In genomic region chr13:71625183-71625582, GRCh38 we compare ENCODE assay signal across 27 cellular contexts.
A peak's percentile ranks its signal among the peaks of the same experiment; 100 is the strongest.
DNase-seq lines count a peak whose midpoint lies in the region; ATAC-seq and TF ChIP-seq lines count a peak whose summit lies in the region.
"Had no signal": no experiment of that assay in that cellular context is flagged by ENCODE, and none has a peak within 500 bp of the region (broad histone marks: within the 10 kb centered on the region; RNA-seq: fewer than 3 reads in every experiment).

No MANE protein-coding gene starts in this region.

- CTCF ChIA-PET in CD8-positive, alpha-beta T cell (lab: Charles Lee), result no interaction called here

- no peaks in the 10 kb centered on the region for H3K27me3 ChIP-seq in left ventricle myocardium inferior (ENCODE audit: low read depth)
- no peaks in the 10 kb centered on the region for H3K27me3 ChIP-seq in right atrium auricular region
- no peaks in the 10 kb centered on the region for H3K27me3 ChIP-seq in endodermal cell (ENCODE audit: control insufficient read depth, insufficient read depth, low read length, poor library complexity, severe bottlenecking)
- no peaks in the 10 kb centered on the region for H3K27me3 ChIP-seq in muscle layer of duodenum (ENCODE audit: low read depth, low read length)
- H3K27me3 ChIP-seq in uterus, result no peaks in the 10 kb centered on the region
- H3K27me3 ChIP-seq in CD8-positive, alpha-beta T cell (ENCODE audit: insufficient read depth, low read length), result no peaks in the 10 kb centered on the region
- H3K27me3 ChIP-seq: BLaER1, brain microvascular endothelial cell, esophagus muscularis mucosa, gastroesophageal sphincter, upper lobe of right lung had no signal

- no peak for DNase-seq in left ventricle myocardium inferior
- no peak for DNase-seq in right atrium auricular region (ENCODE audit: low spot score)
- DNase-seq in endodermal cell, result no peak
- DNase-seq in SKM-1 (lab: John Stamatoyannopoulos, UW; ENCODE audit: unreplicated experiment), result no peak
- no peak for DNase-seq in uterus
- no peak for DNase-seq in CD8-positive, alpha-beta T cell
- DNase-seq: activated CD4-positive, CD25-positive, alpha-beta regulatory T cell treated with anti-CD3 and anti-CD28 coated beads, Interleukin-2, amount 50 U/mL, for 72 hours; activated CD8-positive, alpha-beta T cell treated with anti-CD3 and anti-CD28 coated beads, Interleukin-2, amount 10 ng/mL, durations not matched to agents 7 days and 5 days; activated gamma-delta T cell; brain microvascular endothelial cell; Caco-2; DND-41; effector CD4-positive, alpha-beta T cell; kidney; NCI-H1436 treated with DMSO at 0.1 percent for 48 hours; NCI-H2107; occipital lobe; substantia nigra; SW 1271; upper lobe of right lung had no signal

- H3K9ac ChIP-seq in endodermal cell (ENCODE audit: extremely low read depth, low read length, poor library complexity, severe bottlenecking), result no peak overlapping the region
- H3K9ac ChIP-seq: BLaER1, KMS-11 had no signal

- no peak for TF ChIP-seq POLR2A in uterus (IDR thresholded peaks at IDR 0.05)

- peaks cover 56% of the 10 kb centered on the region for H3K4me1 Mint-ChIP-seq in endodermal cell
- no peaks in the 10 kb centered on the region for H3K4me1 Mint-ChIP-seq in CD8-positive, alpha-beta T cell (ENCODE audit: low read depth)

- POLR2A ChIA-PET in CD8-positive, alpha-beta T cell (lab: Charles Lee), result no interaction called here

- no peak for ATAC-seq in HG02798 (IDR thresholded peaks at IDR 0.05; ENCODE audit: poor library complexity, unreplicated experiment)
- ATAC-seq in CD8-positive, alpha-beta T cell, result no peak
- ATAC-seq: activated CD8-positive, alpha-beta T cell treated with anti-CD3 and anti-CD28 coated beads, Interleukin-2, amount 10 ng/mL, durations not matched to agents 7 days and 5 days; gastroesophageal sphincter; upper lobe of right lung had no signal

- WGBS in endodermal cell (ENCODE audit: insufficient coverage in 1 of 2, insufficient read length in 1 of 2), 2 experiments, result 93% methylated on average over 1 of the region's 1 CpG; no CpG with 5 or more reads in 1 of the 2 experiments

- TF ChIP-seq CTCF in left ventricle myocardium inferior (IDR thresholded peaks at IDR 0.05; ENCODE audit: borderline replicate concordance), result no peak
- TF ChIP-seq CTCF in right atrium auricular region (IDR thresholded peaks at IDR 0.05), result no peak
- no peak for TF ChIP-seq CTCF in endodermal cell (conservative IDR thresholded peaks at IDR 0.05)
- TF ChIP-seq CTCF in uterus (IDR thresholded peaks at IDR 0.05), result no peak
- TF ChIP-seq CTCF in CD8-positive, alpha-beta T cell (IDR thresholded peaks at IDR 0.05), result no peak

- no peak overlapping the region for H3K27ac Mint-ChIP-seq in endodermal cell
- no peak overlapping the region for H3K27ac Mint-ChIP-seq in CD8-positive, alpha-beta T cell
- H3K27ac Mint-ChIP-seq: activated CD8-positive, alpha-beta T cell treated with anti-CD3 and anti-CD28 coated beads, Interleukin-2, amount 10 ng/mL, durations not matched to agents 7 days and 5 days had no signal

- H3K4me3 Mint-ChIP-seq in endodermal cell, result no peak overlapping the region
- H3K4me3 Mint-ChIP-seq in CD8-positive, alpha-beta T cell, result no peak overlapping the region
- H3K4me3 Mint-ChIP-seq: activated CD8-positive, alpha-beta T cell treated with anti-CD3 and anti-CD28 coated beads, Interleukin-2, amount 10 ng/mL, durations not matched to agents 7 days and 5 days had no signal

- H3K27me3 Mint-ChIP-seq in endodermal cell (ENCODE audit: insufficient read depth), result no peaks in the 10 kb centered on the region
- no peaks in the 10 kb centered on the region for H3K27me3 Mint-ChIP-seq in CD8-positive, alpha-beta T cell (ENCODE audit: low read depth)

- H3K27ac ChIP-seq in left ventricle myocardium inferior (replicated peaks) (peak overlapping the region; percentile 73), right atrium auricular region (peak overlapping the region in 1 of 2 donors; percentile 47), endodermal cell (ENCODE audit: low read depth, low read length) (peak overlapping the region; percentile 13), muscle layer of duodenum (ENCODE audit: low read length) (peak overlapping the region; percentile 29), uterus (peak overlapping the region in 1 of 2 donors; percentile 44)
- H3K27ac ChIP-seq in CD8-positive, alpha-beta T cell (ENCODE audit: low read depth, low read length), result no peak overlapping the region
- H3K27ac ChIP-seq: BLaER1, brain microvascular endothelial cell, esophagus muscularis mucosa, gastroesophageal sphincter, KMS-11, upper lobe of right lung had no signal

- intact Hi-C loops in left ventricle myocardium inferior (cut with micrococcal nuclease), result no loop called here
- intact Hi-C loops in uterus (cut with DNase I; ENCODE audit: low total_unique reads), result no loop called here
- intact Hi-C loops in CD8-positive, alpha-beta T cell (cut with DNase I, micrococcal nuclease), result no loop called here

- H3K4me1 ChIP-seq in left ventricle myocardium inferior, result peaks cover 26% of the 10 kb centered on the region
- H3K4me1 ChIP-seq in right atrium auricular region, result no peaks in the 10 kb centered on the region
- peaks cover 8% of the 10 kb centered on the region for H3K4me1 ChIP-seq in endodermal cell (ENCODE audit: control insufficient read depth, insufficient read depth, low read length)
- no peaks in the 10 kb centered on the region for H3K4me1 ChIP-seq in muscle layer of duodenum (ENCODE audit: control insufficient read depth in 1 of 2, insufficient read depth in 2 of 2, low read length in 2 of 2)
- no peaks in the 10 kb centered on the region for H3K4me1 ChIP-seq in uterus
- no peaks in the 10 kb centered on the region for H3K4me1 ChIP-seq in CD8-positive, alpha-beta T cell (ENCODE audit: insufficient read depth, low read length)
- H3K4me1 ChIP-seq: BLaER1, esophagus muscularis mucosa, gastroesophageal sphincter had no signal

- H3K36me3 ChIP-seq in left ventricle myocardium inferior (no peaks in the 10 kb centered on the region), right atrium auricular region (no peaks in the 10 kb centered on the region), endodermal cell (ENCODE audit: control insufficient read depth, insufficient read depth, low read length) (no peaks in the 10 kb centered on the region), muscle layer of duodenum (ENCODE audit: control insufficient read depth in 1 of 2, insufficient read depth in 2 of 2, low read length in 2 of 2) (no peaks in the 10 kb centered on the region), uterus (no peaks in the 10 kb centered on the region)
- H3K36me3 ChIP-seq in CD8-positive, alpha-beta T cell (ENCODE audit: insufficient read depth, low read length), result no peaks in the 10 kb centered on the region
- H3K36me3 ChIP-seq: BLaER1, brain microvascular endothelial cell, esophagus muscularis mucosa, gastroesophageal sphincter, upper lobe of right lung had no signal

- H3K4me3 ChIP-seq in left ventricle myocardium inferior (peak overlapping the region; percentile 16), right atrium auricular region (no peak overlapping the region), endodermal cell (ENCODE audit: low read length) (peak overlapping the region; percentile 16), muscle layer of duodenum (ENCODE audit: low read depth in 1 of 2, low read length in 2 of 2) (no peak overlapping the region), uterus (no peak overlapping the region)
- no peak overlapping the region for H3K4me3 ChIP-seq in CD8-positive, alpha-beta T cell (ENCODE audit: low read depth, low read length)
- H3K4me3 ChIP-seq: BLaER1, esophagus muscularis mucosa, gastroesophageal sphincter, lung, upper lobe of right lung had no signal

- no peaks in the 10 kb centered on the region for H3K36me3 Mint-ChIP-seq in endodermal cell (ENCODE audit: low read depth)
- H3K36me3 Mint-ChIP-seq in CD8-positive, alpha-beta T cell, result no peaks in the 10 kb centered on the region

- no peaks in the 10 kb centered on the region for H3K9me3 ChIP-seq in left ventricle myocardium inferior (replicated peaks)
- no peaks in the 10 kb centered on the region for H3K9me3 ChIP-seq in right atrium auricular region
- no peaks in the 10 kb centered on the region for H3K9me3 ChIP-seq in endodermal cell (ENCODE audit: control insufficient read depth, low read length)
- H3K9me3 ChIP-seq in muscle layer of duodenum (ENCODE audit: control insufficient read depth in 1 of 2, low read length in 2 of 2), result no peaks in the 10 kb centered on the region
- no peaks in the 10 kb centered on the region for H3K9me3 ChIP-seq in uterus
- no peaks in the 10 kb centered on the region for H3K9me3 ChIP-seq in CD8-positive, alpha-beta T cell (ENCODE audit: low read length)
- H3K9me3 ChIP-seq: BLaER1, Caco-2, esophagus muscularis mucosa, gastroesophageal sphincter, upper lobe of right lung had no signal

- no peaks in the 10 kb centered on the region for H3K9me3 Mint-ChIP-seq in endodermal cell
- H3K9me3 Mint-ChIP-seq in CD8-positive, alpha-beta T cell, result no peaks in the 10 kb centered on the region

Comparison
In these comparisons a context has a peak if more than half of its experiments do, and no peak if none do; other contexts are left out.
1. H3K4me3 ChIP-seq: peak in left ventricle myocardium inferior (single experiment) and endodermal cell (single experiment); none in right atrium auricular region (0 of 2), muscle layer of duodenum (0 of 2), uterus (0 of 2) and CD8-positive, alpha-beta T cell (single experiment).